2 cellular contexts compared by ENCODE assay signal in genomic region chr7:100789055-100789454, GRCh38.
TF ChIP-seq lines count a peak whose summit lies in the region.

No MANE protein-coding gene starts in this region.

TF ChIP-seq in HCT116, 20 proteins besides CTCF, POLR2A, EP300 and RAD21:
- TF ChIP-seq ELF1 (IDR thresholded peaks at IDR 0.05; ENCODE audit: borderline replicate concordance, low read depth): no peak
- TF ChIP-seq JUND (IDR thresholded peaks at IDR 0.05): no peak
- no peak for TF ChIP-seq ZBTB33 (IDR thresholded peaks at IDR 0.05; ENCODE audit: extremely low read depth, insufficient replicate concordance, low read length)
- TF ChIP-seq POLR2AphosphoS5 (IDR thresholded peaks at IDR 0.05; ENCODE audit: low read depth, low read length): no peak
- TF ChIP-seq, protein P1, sequence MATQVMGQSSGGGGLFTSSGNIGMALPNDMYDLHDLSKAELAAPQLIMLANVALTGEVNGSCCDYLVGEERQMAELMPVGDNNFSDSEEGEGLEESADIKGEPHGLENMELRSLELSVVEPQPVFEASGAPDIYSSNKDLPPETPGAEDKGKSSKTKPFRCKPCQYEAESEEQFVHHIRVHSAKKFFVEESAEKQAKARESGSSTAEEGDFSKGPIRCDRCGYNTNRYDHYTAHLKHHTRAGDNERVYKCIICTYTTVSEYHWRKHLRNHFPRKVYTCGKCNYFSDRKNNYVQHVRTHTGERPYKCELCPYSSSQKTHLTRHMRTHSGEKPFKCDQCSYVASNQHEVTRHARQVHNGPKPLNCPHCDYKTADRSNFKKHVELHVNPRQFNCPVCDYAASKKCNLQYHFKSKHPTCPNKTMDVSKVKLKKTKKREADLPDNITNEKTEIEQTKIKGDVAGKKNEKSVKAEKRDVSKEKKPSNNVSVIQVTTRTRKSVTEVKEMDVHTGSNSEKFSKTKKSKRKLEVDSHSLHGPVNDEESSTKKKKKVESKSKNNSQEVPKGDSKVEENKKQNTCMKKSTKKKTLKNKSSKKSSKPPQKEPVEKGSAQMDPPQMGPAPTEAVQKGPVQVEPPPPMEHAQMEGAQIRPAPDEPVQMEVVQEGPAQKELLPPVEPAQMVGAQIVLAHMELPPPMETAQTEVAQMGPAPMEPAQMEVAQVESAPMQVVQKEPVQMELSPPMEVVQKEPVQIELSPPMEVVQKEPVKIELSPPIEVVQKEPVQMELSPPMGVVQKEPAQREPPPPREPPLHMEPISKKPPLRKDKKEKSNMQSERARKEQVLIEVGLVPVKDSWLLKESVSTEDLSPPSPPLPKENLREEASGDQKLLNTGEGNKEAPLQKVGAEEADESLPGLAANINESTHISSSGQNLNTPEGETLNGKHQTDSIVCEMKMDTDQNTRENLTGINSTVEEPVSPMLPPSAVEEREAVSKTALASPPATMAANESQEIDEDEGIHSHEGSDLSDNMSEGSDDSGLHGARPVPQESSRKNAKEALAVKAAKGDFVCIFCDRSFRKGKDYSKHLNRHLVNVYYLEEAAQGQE (IDR thresholded peaks at IDR 0.05; ENCODE audit: low read depth): no peak
- no peak for TF ChIP-seq EGR1 (IDR thresholded peaks at IDR 0.05; ENCODE audit: low read depth)
- TF ChIP-seq ZNF274 (IDR thresholded peaks at IDR 0.05; ENCODE audit: low read depth, low read length): no peak

TF ChIP-seq in K562, 482 proteins besides CTCF, POLR2A, EP300 and RAD21:
- peak in 1 of 3 experiments; percentile 49 for TF ChIP-seq YY1 (IDR thresholded peaks at IDR 0.05; ENCODE audit: borderline replicate concordance in 1 of 3, control insufficient read depth in 1 of 3, extremely low read depth in 1 of 3, insufficient read depth in 3 of 3, insufficient read length in 1 of 3, insufficient replicate concordance in 2 of 3, low read depth in 1 of 3, low read length in 2 of 3)
- no peak for TF ChIP-seq STAT5B (CRISPR knock-in tag; IDR thresholded peaks at IDR 0.05)
TF ChIP-seq in K562: peak in this region for 1.
